Comparison of ENCODE assay signal across 13 cellular contexts in the genomic region with DNA sequence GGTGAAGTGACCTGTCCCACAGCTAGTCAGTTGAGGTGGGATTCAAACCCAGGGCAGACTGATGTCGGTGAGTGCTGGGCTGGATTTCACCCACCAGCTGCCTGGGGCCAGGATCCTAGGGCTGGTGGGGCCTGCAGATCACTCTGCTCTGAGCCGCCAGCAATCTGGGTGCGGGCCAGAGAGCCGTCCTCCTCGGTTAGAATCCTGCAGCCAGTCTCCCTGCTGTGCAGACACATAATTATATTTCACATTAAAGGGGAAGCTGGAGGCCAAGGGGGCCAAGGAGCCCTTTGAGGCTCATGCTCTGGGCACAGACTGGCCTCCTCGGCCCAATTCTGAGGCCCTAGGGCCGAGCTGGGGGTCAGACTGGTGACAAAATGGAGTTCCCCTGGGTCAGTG. TPM values are rescaled to one million over a fixed set of nuclear protein-coding genes. Genes with fewer than 3 reads are reported as not detected.
"Had no signal": no experiment of that assay in that cellular context is flagged by ENCODE, and none has a peak within 500 bp of the region (broad histone marks: within the 10 kb centered on the region; RNA-seq: fewer than 3 reads in every experiment).

No MANE protein-coding gene starts in this region.

- H3K27me3 ChIP-seq: testis had no signal

- H3K27ac Mint-ChIP-seq: activated CD4-positive, alpha-beta memory T cell treated with anti-CD3 and anti-CD28 coated beads, Interleukin-2, amount 10 ng/mL, durations not matched to agents 7 days and 5 days; activated CD4-positive, alpha-beta T cell treated with anti-CD3 and anti-CD28 coated beads for 36 hours; activated T-cell treated with anti-CD3 and anti-CD28 coated beads, Interleukin-2, amount 50 U/mL, for 72 hours; dendritic cell treated with granulocyte-macrophage colony-stimulating factor and Interleukin-4, amounts not matched to agents 40 ng/mL and 50 ng/mL, for 4 days had no signal

- H3K4me3 ChIP-seq: body of pancreas had no signal

- H3K4me3 Mint-ChIP-seq: activated CD4-positive, alpha-beta memory T cell treated with anti-CD3 and anti-CD28 coated beads, Interleukin-2, amount 10 ng/mL, durations not matched to agents 7 days and 5 days; activated CD4-positive, alpha-beta T cell treated with anti-CD3 and anti-CD28 coated beads for 36 hours; dendritic cell treated with granulocyte-macrophage colony-stimulating factor and Interleukin-4, amounts not matched to agents 40 ng/mL and 50 ng/mL, for 4 days had no signal

- H3K27ac ChIP-seq: body of pancreas, testis had no signal

- DNase-seq: activated CD4-positive, alpha-beta memory T cell treated with anti-CD3 and anti-CD28 coated beads, Interleukin-2, amount 10 ng/mL, durations not matched to agents 7 days and 5 days; activated CD4-positive, alpha-beta T cell treated with anti-CD3 and anti-CD28 coated beads for 36 hours; activated naive CD4-positive, alpha-beta T cell treated with Interleukin-2 at 50 U/mL for 16 hours; activated T-cell treated with anti-CD3 and anti-CD28 coated beads, Interleukin-2, amount 50 U/mL, for 72 hours; amniotic stem cell; body of pancreas; cerebellar nuclear complex; hippocampal formation; kidney glomerular epithelial cell; stimulated activated CD4-positive, alpha-beta T cell treated with anti-CD3 and anti-CD28 coated beads, Interleukin-12 subunit alpha, Interleukin-12 subunit beta, amount 100 ng/mL, for 4 hours; stimulated activated naive CD8-positive, alpha-beta T cell treated with anti-CD3 and anti-CD28 coated beads, Interleukin-15, Interleukin-2, amounts not matched to agents 100 U/mL and 50 U/mL, for 24 hours; testis had no signal

- H3K9me3 Mint-ChIP-seq: activated CD4-positive, alpha-beta memory T cell treated with anti-CD3 and anti-CD28 coated beads, Interleukin-2, amount 10 ng/mL, durations not matched to agents 7 days and 5 days; activated T-cell treated with anti-CD3 and anti-CD28 coated beads, Interleukin-2, amount 50 U/mL, for 72 hours; dendritic cell treated with granulocyte-macrophage colony-stimulating factor and Interleukin-4, amounts not matched to agents 40 ng/mL and 50 ng/mL, for 4 days had no signal

- ATAC-seq: activated CD4-positive, alpha-beta T cell treated with anti-CD3 and anti-CD28 coated beads for 36 hours; activated T-cell treated with anti-CD3 and anti-CD28 coated beads, Interleukin-2, amount 50 U/mL, for 72 hours; body of pancreas; stimulated activated naive CD8-positive, alpha-beta T cell treated with anti-CD3 and anti-CD28 coated beads, Interleukin-15, Interleukin-2, amounts not matched to agents 100 U/mL and 50 U/mL, for 24 hours had no signal

- H3K9me3 ChIP-seq: body of pancreas, testis had no signal

RNA-seq across cellular contexts. Expression of gene KCNJ12, which starts 1.0 kb away (rescaled TPM):
- total RNA-seq: activated CD4-positive, alpha-beta memory T cell treated with anti-CD3 and anti-CD28 coated beads, Interleukin-2, amount 10 ng/mL, durations not matched to agents 7 days and 5 days; activated CD4-positive, alpha-beta T cell treated with anti-CD3 and anti-CD28 coated beads for 36 hours; activated T-cell treated with anti-CD3 and anti-CD28 coated beads, Interleukin-2, amount 50 U/mL, for 72 hours had no signal
